In genomic region chr2:172865422-172865821, GRCh38 we compare ENCODE assay signal across 12 cellular contexts.
A peak's percentile ranks its signal among the peaks of the same experiment; 100 is the strongest.
DNase-seq lines count a peak whose midpoint lies in the region; ATAC-seq, FAIRE-seq and TF ChIP-seq lines count a peak whose summit lies in the region.
"Had no signal": no experiment of that assay in that cellular context is flagged by ENCODE, and none has a peak within 500 bp of the region (broad histone marks: within the 10 kb centered on the region; RNA-seq: fewer than 3 reads in every experiment).

No MANE protein-coding gene starts in this region.

- H3K27me3 Mint-ChIP-seq in astrocyte (ENCODE audit: low read depth, unreplicated experiment) (no peaks in the 10 kb centered on the region), T-cell (peaks cover 13 to 29% of the 10 kb centered on the region in 2 donors)
- H3K27me3 Mint-ChIP-seq in activated naive CD8-positive, alpha-beta T cell treated with anti-CD3 and anti-CD28 coated beads, Interleukin-2, amount 50 U/mL, for 24 hours: peaks cover 12% of the 10 kb centered on the region

- H3K9me1 ChIP-seq in keratinocyte (ENCODE audit: control insufficient read depth, extremely low read depth, insufficient read depth, low read length): no peaks in the 10 kb centered on the region

- dilution Hi-C loops in keratinocyte (cut with MboI; ENCODE audit: extremely low pct_ligation_motif_present, low sequenced_read_pairs): no loop called here

- H3K4me1 Mint-ChIP-seq in astrocyte (ENCODE audit: low read depth, unreplicated experiment) (peaks cover 2% of the 10 kb centered on the region), T-cell (no peaks in the 10 kb centered on the region)
- H3K4me1 Mint-ChIP-seq in activated naive CD8-positive, alpha-beta T cell treated with anti-CD3 and anti-CD28 coated beads, Interleukin-2, amount 50 U/mL, for 24 hours: no peaks in the 10 kb centered on the region

- POLR2A ChIA-PET in T-cell (lab: Charles Lee): no interaction called here

- H3K27ac Mint-ChIP-seq in astrocyte (ENCODE audit: unreplicated experiment) (no peak overlapping the region), T-cell (no peak overlapping the region)
- no peak overlapping the region for H3K27ac Mint-ChIP-seq in activated naive CD8-positive, alpha-beta T cell treated with anti-CD3 and anti-CD28 coated beads, Interleukin-2, amount 50 U/mL, for 24 hours

- TF ChIP-seq CTCF in astrocyte (IDR thresholded peaks at IDR 0.05; ENCODE audit: insufficient read depth, low read depth, low read length) (peak; percentile 16), keratinocyte (optimal IDR thresholded peaks at IDR 0.05 in 1 of 3, IDR thresholded peaks at IDR 0.05 in 1 of 3, conservative IDR thresholded peaks at IDR 0.05 in 1 of 3; ENCODE audit: extremely low read depth in 1 of 3, insufficient read depth in 2 of 3, low read length in 3 of 3) (peak; percentile 45 to 56 (median 48))

- H3K9ac ChIP-seq in astrocyte (ENCODE audit: low read length): no peak overlapping the region
- no peak overlapping the region for H3K9ac ChIP-seq in keratinocyte (ENCODE audit: control insufficient read depth, extremely low read depth, insufficient read depth, low read length)

- H3K4me3 Mint-ChIP-seq in astrocyte (ENCODE audit: unreplicated experiment) (no peak overlapping the region), T-cell (no peak overlapping the region)
- H3K4me3 Mint-ChIP-seq in activated naive CD8-positive, alpha-beta T cell treated with anti-CD3 and anti-CD28 coated beads, Interleukin-2, amount 50 U/mL, for 24 hours: no peak overlapping the region
- H3K4me3 Mint-ChIP-seq: neural crest cell had no signal

- no peak for ATAC-seq in activated naive CD8-positive, alpha-beta T cell treated with anti-CD3 and anti-CD28 coated beads, Interleukin-2, amount 50 U/mL, for 24 hours
- ATAC-seq in T-cell (replicated peaks in 1 of 4) (no peak), HG03521 (IDR thresholded peaks at IDR 0.05; ENCODE audit: unreplicated experiment) (no peak)

- H2AFZ ChIP-seq in astrocyte (ENCODE audit: low read depth, low read length) (no peak overlapping the region), keratinocyte (ENCODE audit: control insufficient read depth, low read length) (no peak overlapping the region)

- H3K27ac ChIP-seq in astrocyte (ENCODE audit: low read depth, low read length) (no peak overlapping the region), keratinocyte (ENCODE audit: control insufficient read depth, insufficient read depth, low read length) (no peak overlapping the region), substantia nigra (ENCODE audit: low read depth, low read length, poor library complexity, severe bottlenecking) (no peak overlapping the region)

- FAIRE-seq in astrocyte (lab: Jason Lieb, UNC) (no peak), keratinocyte (lab: Jason Lieb, UNC) (peak; percentile 17)

- H3K36me3 Mint-ChIP-seq in astrocyte (ENCODE audit: low read depth, unreplicated experiment) (no peaks in the 10 kb centered on the region), T-cell (no peaks in the 10 kb centered on the region)
- no peaks in the 10 kb centered on the region for H3K36me3 Mint-ChIP-seq in activated naive CD8-positive, alpha-beta T cell treated with anti-CD3 and anti-CD28 coated beads, Interleukin-2, amount 50 U/mL, for 24 hours (ENCODE audit: low read depth)

- H3K4me2 ChIP-seq in astrocyte (ENCODE audit: low read length): no peak overlapping the region
- H3K4me2 ChIP-seq in keratinocyte (ENCODE audit: control insufficient read depth, extremely low read depth, insufficient read depth, low read depth, low read length): no peak overlapping the region

- H3K36me3 ChIP-seq in astrocyte (ENCODE audit: insufficient read depth, low read length): no peaks in the 10 kb centered on the region
- H3K36me3 ChIP-seq in keratinocyte (ENCODE audit: control insufficient read depth in 2 of 2, extremely low read depth in 1 of 2, insufficient read depth in 2 of 2, low read length in 2 of 2): no peaks in the 10 kb centered on the region

- peak; percentile 32 for DNase-seq in EH (ENCODE audit: low read depth)
- DNase-seq in LHCN-M2 (ENCODE audit: low read depth): peak; percentile 10
- DNase-seq in astrocyte (ENCODE audit: low read depth): no peak
- no peak for DNase-seq in keratinocyte (ENCODE audit: low read depth, low spot score)
- no peak for DNase-seq in activated naive CD8-positive, alpha-beta T cell treated with anti-CD3 and anti-CD28 coated beads, Interleukin-2, amount 50 U/mL, for 24 hours
- no peak for DNase-seq in T-cell
- no peak for DNase-seq in substantia nigra (lab: John Stamatoyannopoulos, UW)
- DNase-seq: activated T-cell treated with anti-CD3 and anti-CD28 coated beads for 4 hours, NCI-H774 had no signal

- H3K27me3 ChIP-seq in astrocyte (ENCODE audit: insufficient read depth, low read length) (no peaks in the 10 kb centered on the region), keratinocyte (ENCODE audit: control insufficient read depth, extremely low read depth, insufficient read depth, low read length) (no peaks in the 10 kb centered on the region)

- H3K79me2 ChIP-seq in astrocyte (ENCODE audit: insufficient read depth, low read length) (no peaks in the 10 kb centered on the region), keratinocyte (ENCODE audit: control insufficient read depth, insufficient read depth, low read length) (no peaks in the 10 kb centered on the region)

- H3K4me1 ChIP-seq in astrocyte (ENCODE audit: insufficient read depth, low read length) (no peaks in the 10 kb centered on the region), keratinocyte (ENCODE audit: control insufficient read depth, extremely low read depth, insufficient read depth, low read length) (peaks cover 13% of the 10 kb centered on the region)

- H3K9me3 Mint-ChIP-seq in astrocyte (ENCODE audit: unreplicated experiment) (no peaks in the 10 kb centered on the region), T-cell (no peaks in the 10 kb centered on the region)
- H3K9me3 Mint-ChIP-seq in activated naive CD8-positive, alpha-beta T cell treated with anti-CD3 and anti-CD28 coated beads, Interleukin-2, amount 50 U/mL, for 24 hours: no peaks in the 10 kb centered on the region
- H3K9me3 Mint-ChIP-seq: neural crest cell had no signal

- H3K9me3 ChIP-seq in astrocyte (ENCODE audit: insufficient read depth, low read depth, low read length): no peaks in the 10 kb centered on the region
- no peaks in the 10 kb centered on the region for H3K9me3 ChIP-seq in keratinocyte (ENCODE audit: control insufficient read depth, low read depth, low read length)
- H3K9me3 ChIP-seq: Caco-2 had no signal

- H4K20me1 ChIP-seq in astrocyte (ENCODE audit: insufficient read depth, low read length) (no peaks in the 10 kb centered on the region), keratinocyte (ENCODE audit: control insufficient read depth, extremely low read depth, insufficient read depth, low read length) (no peaks in the 10 kb centered on the region)

- no peak overlapping the region for H3K4me3 ChIP-seq in astrocyte (ENCODE audit: insufficient read depth, low read depth, low read length)
- no peak overlapping the region for H3K4me3 ChIP-seq in keratinocyte (ENCODE audit: control insufficient read depth in 2 of 3, extremely low read depth in 1 of 3, insufficient read depth in 2 of 3, low read depth in 1 of 3, low read length in 3 of 3)

- CTCF ChIA-PET in T-cell (lab: Charles Lee): interaction anchor here in 1 of 2 donors (1.5 kb wide), 1 partner anchor 67 kb away, joined by 9 read pairs; no protein-coding TSS in a partner anchor

Comparison
In these comparisons a context has a peak if more than half of its experiments do, and no peak if none do; other contexts are left out.
1. DNase-seq: peak in EH (single experiment) and LHCN-M2 (single experiment); none in astrocyte (single experiment), keratinocyte (single experiment), activated naive CD8-positive, alpha-beta T cell treated with anti-CD3 and anti-CD28 coated beads, Interleukin-2, amount 50 U/mL, for 24 hours (single experiment), T-cell (0 of 34) and substantia nigra (0 of 49).